In the genomic region with DNA sequence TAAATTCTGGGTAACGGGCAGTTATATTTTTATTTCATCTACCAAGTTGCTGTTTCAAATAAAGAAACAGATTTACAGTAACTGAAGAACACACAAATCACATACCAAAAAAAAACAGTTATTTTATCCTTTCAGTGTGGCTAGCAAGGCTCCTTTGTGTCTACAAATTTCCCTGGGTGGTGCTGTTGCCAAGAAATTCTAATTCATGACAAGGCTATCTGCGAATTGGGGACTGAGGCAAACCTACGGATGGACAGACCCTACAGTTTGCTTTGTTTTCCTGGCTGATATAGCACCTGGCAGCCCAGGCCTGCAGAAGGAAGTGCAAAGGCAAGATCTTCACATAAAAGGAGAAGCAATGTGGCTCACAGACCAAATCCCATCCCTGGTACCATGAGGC, we compare ENCODE assay signal across 10 cellular contexts. TPM values are rescaled to one million over a fixed set of nuclear protein-coding genes. Genes with fewer than 3 reads are reported as not detected.
DNase-seq lines count a peak whose midpoint lies in the region; ATAC-seq and TF ChIP-seq lines count a peak whose summit lies in the region.
"Had no signal": no experiment of that assay in that cellular context is flagged by ENCODE, and none has a peak within 500 bp of the region (broad histone marks: within the 10 kb centered on the region; RNA-seq: fewer than 3 reads in every experiment).

No MANE protein-coding gene starts in this region.

- H3K27ac ChIP-seq in gastroesophageal sphincter: peak overlapping the region; percentile 99 to 100 (median 100)
- peak overlapping the region; percentile 57 for H3K27ac ChIP-seq in skeletal muscle tissue (ENCODE audit: low read depth, low read length)

- WGBS in gastroesophageal sphincter (ENCODE audit: low coverage in 1 of 2), 2 donors: 43 to 50% methylated on average over 1 to 3 of the region's 3 CpGs

- POLR2A ChIA-PET in HEK293T (lab: Yijun Ruan, JAX): no interaction called here

- ATAC-seq in SK-N-SH treated with all-trans-retinoic acid at 6 μM for 48 hours (no peak), gastroesophageal sphincter (no peak), HG02973 (IDR thresholded peaks at IDR 0.05; ENCODE audit: unreplicated experiment) (no peak)

- peaks cover 40 to 71% (median 52%) of the 10 kb centered on the region in 3 donors for H3K4me1 ChIP-seq in gastroesophageal sphincter
- peaks cover 30 to 48% (median 42%) of the 10 kb centered on the region in 3 donors for H3K4me1 ChIP-seq in skeletal muscle tissue (ENCODE audit: control insufficient read depth in 3 of 3, insufficient read depth in 3 of 3, low read length in 3 of 3)

- H3K4me3 ChIP-seq in gastroesophageal sphincter (peak overlapping the region in 1 of 2 donors; percentile 73), skeletal muscle tissue (ENCODE audit: low read length in 3 of 3) (peak overlapping the region in 1 of 3 donors; percentile 31)

- TF ChIP-seq EP300 in gastroesophageal sphincter (IDR thresholded peaks at IDR 0.05): no peak

- CTCF ChIA-PET in HEK293T (lab: Yijun Ruan, JAX): no interaction called here

- TF ChIP-seq POLR2A in gastroesophageal sphincter (IDR thresholded peaks at IDR 0.05): no peak

- no peak overlapping the region for H3K9ac ChIP-seq in skeletal muscle tissue (ENCODE audit: low read depth in 1 of 3, low read length in 3 of 3)

- TF ChIP-seq CTCF in gastroesophageal sphincter (IDR thresholded peaks at IDR 0.05): no peak

- H3K36me3 ChIP-seq in gastroesophageal sphincter: no peaks in the 10 kb centered on the region
- no peaks in the 10 kb centered on the region for H3K36me3 ChIP-seq in skeletal muscle tissue (ENCODE audit: control insufficient read depth in 3 of 3, insufficient read depth in 3 of 3, low read length in 3 of 3)

- no peaks in the 10 kb centered on the region for H3K9me3 ChIP-seq in gastroesophageal sphincter
- no peaks in the 10 kb centered on the region for H3K9me3 ChIP-seq in skeletal muscle tissue (ENCODE audit: control insufficient read depth in 3 of 3, low read length in 3 of 3)

- H3K27me3 ChIP-seq in gastroesophageal sphincter (no peaks in the 10 kb centered on the region), skeletal muscle tissue (ENCODE audit: control insufficient read depth in 3 of 3, insufficient read depth in 3 of 3, low read length in 3 of 3) (peaks cover 0 to 11% (median 0%) of the 10 kb centered on the region in 3 donors)

- peak; percentile 37 to 70 for DNase-seq in NCI-H2081 (lab: John Stamatoyannopoulos, UW)
- no peak for DNase-seq in NCI-H2081 treated with DMSO at 0.1 percent for 48 hours (lab: John Stamatoyannopoulos, UW)
- DNase-seq in HEK293T (ENCODE audit: extremely low spot score): no peak
- DNase-seq in ureter (ENCODE audit: low spot score): no peak
- DNase-seq: NCI-H2171 treated with DMSO at 0.1 percent for 48 hours, T1000 had no signal

TF ChIP-seq in SK-N-SH treated with all-trans-retinoic acid at 6 μM for 48 hours, 23 proteins besides CTCF, POLR2A, EP300 and RAD21:
- 0 out of 2 replicates have a peak, but pooled peaks have one; percentile 21 for TF ChIP-seq ZFP3 (CRISPR knock-in tag; IDR thresholded peaks at IDR 0.05)
- TF ChIP-seq ZNF70 (CRISPR knock-in tag; IDR thresholded peaks at IDR 0.05): no peak

TF ChIP-seq in HEK293T, 16 proteins besides CTCF, POLR2A, EP300 and RAD21:
- TF ChIP-seq PKNOX1 (IDR thresholded peaks at IDR 0.05): no peak

RNA-seq across cellular contexts. Expression of gene KLF7, which starts 4.5 kb away (rescaled TPM):
- total RNA-seq in gastroesophageal sphincter (10 to 100 TPM; 30.7 to 59.3 (median 42.1) TPM), skeletal muscle tissue (13.6 TPM), ureter (54.7 TPM)

Comparison
In these comparisons a context has a peak if more than half of its experiments do, and no peak if none do; other contexts are left out.
1. DNase-seq: peak in NCI-H2081 (2 of 2); none in NCI-H2081 treated with DMSO at 0.1 percent for 48 hours (single experiment), HEK293T (single experiment) and ureter (single experiment).